In genomic region chr2:171729952-171730317, GRCh38 we compare ENCODE assay signal across 23 cellular contexts.
"Had no signal": no experiment of that assay in that cellular context is flagged by ENCODE, and none has a peak within 500 bp of the region (broad histone marks: within the 10 kb centered on the region; RNA-seq: fewer than 3 reads in every experiment).

No MANE protein-coding gene starts in this region.

- H3K9me3 ChIP-seq: SJSA1 had no signal

- H3K4me1 Mint-ChIP-seq: IgD-negative memory B cell had no signal

- ATAC-seq: K562 had no signal

- H3K9ac ChIP-seq: KMS-11 had no signal

- H3K27ac ChIP-seq: KMS-11, SJSA1, SK-N-MC had no signal

- DNase-seq: Kasumi-1, MM.1S, NCI-H1092 treated with DMSO at 0.1 percent for 48 hours, NCI-H1436, NCI-H187, NCI-H2029, NCI-H2081 treated with DMSO at 0.1 percent for 48 hours, NCI-H2171, NCI-H226, NCI-H446, NCI-H510A, NCI-H524 treated with DMSO at 0.1 percent for 48 hours, NCI-H69, NCI-H774, Right ventricle myocardium superior, RPMI8226, SIG-M5 had no signal

- H3K27ac Mint-ChIP-seq: IgD-negative memory B cell had no signal

- FAIRE-seq: K562, RCC 7860 had no signal

- H3K4me1 ChIP-seq: SJSA1 had no signal

- H3K4me3 Mint-ChIP-seq: IgD-negative memory B cell had no signal

- H3K27me3 ChIP-seq: SJSA1 had no signal

- H3K4me2 ChIP-seq: KMS-11 had no signal

- H3K9me3 Mint-ChIP-seq: IgD-negative memory B cell had no signal

- H3K4me3 ChIP-seq: K562, SJSA1, SK-N-MC had no signal

- H3K27me3 Mint-ChIP-seq: IgD-negative memory B cell had no signal
